18 cellular contexts compared by ENCODE assay signal in the genomic region with DNA sequence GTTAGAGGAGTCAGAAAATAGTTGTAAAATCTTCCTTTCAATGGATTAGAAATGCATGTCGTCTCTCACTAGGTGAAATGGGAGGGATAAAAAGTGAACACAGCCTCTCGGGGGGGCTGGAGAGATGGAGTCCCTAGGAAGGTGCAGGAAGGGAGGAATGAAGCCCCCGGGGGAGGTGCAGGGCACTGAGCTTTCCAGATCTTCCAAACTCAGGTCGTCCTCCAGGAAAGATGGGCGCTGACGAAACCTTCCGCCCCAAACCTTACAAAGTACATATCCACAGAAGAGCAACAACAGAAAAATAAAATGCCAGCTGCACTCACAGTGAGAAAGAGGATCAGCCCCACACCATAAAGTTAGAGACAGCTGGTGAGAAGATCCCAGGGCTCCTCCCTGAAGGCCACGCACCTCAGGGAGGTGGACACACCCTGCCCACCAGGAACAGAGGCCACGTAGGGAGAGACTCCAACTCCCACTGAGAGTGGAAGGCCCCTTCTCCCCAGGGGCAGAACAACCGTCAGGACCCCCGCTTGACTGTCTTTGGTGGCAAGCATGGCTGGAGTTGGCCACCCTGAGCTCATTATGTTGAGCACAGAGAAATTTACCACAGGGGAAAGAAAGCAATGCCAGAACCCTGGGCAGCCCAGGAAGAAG.
DNase-seq lines count a peak whose midpoint lies in the region; ATAC-seq and TF ChIP-seq lines count a peak whose summit lies in the region.
"Had no signal": no experiment of that assay in that cellular context is flagged by ENCODE, and none has a peak within 500 bp of the region (broad histone marks: within the 10 kb centered on the region; RNA-seq: fewer than 3 reads in every experiment).

No MANE protein-coding gene starts in this region.

- H3K27ac Mint-ChIP-seq in activated T-cell treated with anti-CD3 and anti-CD28 coated beads, Interleukin-2, amount 50 U/mL, for 72 hours, result peak overlapping the region; percentile 85

- DNase-seq in activated T-cell treated with anti-CD3 and anti-CD28 coated beads, Interleukin-2, amount 50 U/mL, for 72 hours, result no peak
- DNase-seq in activated T-cell treated with anti-CD3 and anti-CD28 coated beads, Interleukin-2, amount 50 U/mL, for 1 hour, result no peak
- DNase-seq in Peyer's patch (peak in 2 of 3 donors; percentile 28 to 36), ecto neural progenitor cell (ENCODE audit: low spot score) (peak; percentile 14), gastrocnemius medialis (no peak), C1 segment of cervical spinal cord (lab: John Stamatoyannopoulos, UW) (no peak)
- no peak for DNase-seq in stimulated activated CD4-positive, alpha-beta T cell treated with anti-CD3 and anti-CD28 coated beads, Interleukin-4, amount 100 ng/mL, for 24 hours
- DNase-seq: COR-L47; esophagus squamous epithelium; hypothalamus; KG1; left lung; naive B cell; NCI-H1417 treated with DMSO at 0.1 percent for 48 hours; stimulated activated CD4-positive, alpha-beta T cell treated with anti-CD3 and anti-CD28 coated beads, Interleukin-1b, Interleukin-23, amount 100 ng/mL, for 48 hours; trophoblast cell; WERI-Rb-1 had no signal

- H3K36me3 ChIP-seq in Peyer's patch (no peaks in the 10 kb centered on the region), gastrocnemius medialis (no peaks in the 10 kb centered on the region)
- H3K36me3 ChIP-seq: esophagus squamous epithelium, left lung, WERI-Rb-1 had no signal

- peaks cover 5 to 13% of the 10 kb centered on the region in 2 donors for H3K9me3 Mint-ChIP-seq in activated T-cell treated with anti-CD3 and anti-CD28 coated beads, Interleukin-2, amount 50 U/mL, for 72 hours

- H3K4me1 ChIP-seq in Peyer's patch, result peaks cover 5 to 11% (median 6%) of the 10 kb centered on the region in 4 donors
- peaks cover 12 to 22% of the 10 kb centered on the region in 2 donors for H3K4me1 ChIP-seq in gastrocnemius medialis

- H3K27ac ChIP-seq in Peyer's patch (no peak overlapping the region), gastrocnemius medialis (peak overlapping the region in 3 of 4 donors; percentile 40 to 58 (median 55))
- H3K27ac ChIP-seq: left lung, WERI-Rb-1 had no signal

- no peaks in the 10 kb centered on the region for H3K27me3 Mint-ChIP-seq in activated T-cell treated with anti-CD3 and anti-CD28 coated beads, Interleukin-2, amount 50 U/mL, for 72 hours (ENCODE audit: low read depth)
- H3K27me3 Mint-ChIP-seq: naive B cell had no signal

- H3K4me1 Mint-ChIP-seq in activated T-cell treated with anti-CD3 and anti-CD28 coated beads, Interleukin-2, amount 50 U/mL, for 72 hours (ENCODE audit: low read depth), result peaks cover 63% of the 10 kb centered on the region

- TF ChIP-seq POLR2A in Peyer's patch (IDR thresholded peaks at IDR 0.05) (no peak), gastrocnemius medialis (IDR thresholded peaks at IDR 0.05) (no peak)

- H3K4me3 ChIP-seq in Peyer's patch (no peak overlapping the region), gastrocnemius medialis (no peak overlapping the region)
- H3K4me3 ChIP-seq: esophagus squamous epithelium, left lung had no signal

- TF ChIP-seq CTCF in Peyer's patch (IDR thresholded peaks at IDR 0.05) (no peak), gastrocnemius medialis (IDR thresholded peaks at IDR 0.05 in 4 of 5, conservative IDR thresholded peaks at IDR 0.05 in 1 of 5) (no peak)

- no peak for ATAC-seq in activated T-cell treated with anti-CD3 and anti-CD28 coated beads, Interleukin-2, amount 50 U/mL, for 72 hours (replicated peaks in 1 of 2)
- no peak for ATAC-seq in gastrocnemius medialis
- ATAC-seq in HG02763 (IDR thresholded peaks at IDR 0.05; ENCODE audit: unreplicated experiment), result no peak

- H3K9me3 ChIP-seq in Peyer's patch (no peaks in the 10 kb centered on the region), gastrocnemius medialis (no peaks in the 10 kb centered on the region)
- H3K9me3 ChIP-seq: esophagus squamous epithelium, left lung had no signal

- no peaks in the 10 kb centered on the region for H3K27me3 ChIP-seq in Peyer's patch
- H3K27me3 ChIP-seq in gastrocnemius medialis, result no peaks in the 10 kb centered on the region
- H3K27me3 ChIP-seq: esophagus squamous epithelium, left lung had no signal

- peak overlapping the region; percentile 15 to 55 for H3K4me3 Mint-ChIP-seq in activated T-cell treated with anti-CD3 and anti-CD28 coated beads, Interleukin-2, amount 50 U/mL, for 72 hours

- intact Hi-C loops in gastrocnemius medialis (cut with DNase I; ENCODE audit: low total_unique reads), result no loop called here

- H3K36me3 Mint-ChIP-seq in activated T-cell treated with anti-CD3 and anti-CD28 coated beads, Interleukin-2, amount 50 U/mL, for 72 hours (ENCODE audit: insufficient read depth in 2 of 2), result peaks cover 16 to 19% of the 10 kb centered on the region in 2 donors
- H3K36me3 Mint-ChIP-seq: naive B cell had no signal

- in situ Hi-C loops in gastrocnemius medialis (cut with MboI; ENCODE audit: low sequenced_read_pairs in 4 of 4), result loop anchor here in 1 of 4 donors (25.0 kb wide), 1 partner anchor 125 kb away; no protein-coding TSS in a partner anchor

Comparison
In these comparisons a context has a peak if more than half of its experiments do, and no peak if none do; other contexts are left out.
1. DNase-seq: peak in Peyer's patch (2 of 3) and ecto neural progenitor cell (single experiment); none in activated T-cell treated with anti-CD3 and anti-CD28 coated beads, Interleukin-2, amount 50 U/mL, for 72 hours (0 of 2), activated T-cell treated with anti-CD3 and anti-CD28 coated beads, Interleukin-2, amount 50 U/mL, for 1 hour (single experiment), gastrocnemius medialis (0 of 2), stimulated activated CD4-positive, alpha-beta T cell treated with anti-CD3 and anti-CD28 coated beads, Interleukin-4, amount 100 ng/mL, for 24 hours (single experiment) and C1 segment of cervical spinal cord (0 of 14).
2. H3K27ac ChIP-seq: peak in gastrocnemius medialis (3 of 4); none in Peyer's patch (0 of 4).